ENCODE assay signal across 8 cellular contexts in the genomic region with DNA sequence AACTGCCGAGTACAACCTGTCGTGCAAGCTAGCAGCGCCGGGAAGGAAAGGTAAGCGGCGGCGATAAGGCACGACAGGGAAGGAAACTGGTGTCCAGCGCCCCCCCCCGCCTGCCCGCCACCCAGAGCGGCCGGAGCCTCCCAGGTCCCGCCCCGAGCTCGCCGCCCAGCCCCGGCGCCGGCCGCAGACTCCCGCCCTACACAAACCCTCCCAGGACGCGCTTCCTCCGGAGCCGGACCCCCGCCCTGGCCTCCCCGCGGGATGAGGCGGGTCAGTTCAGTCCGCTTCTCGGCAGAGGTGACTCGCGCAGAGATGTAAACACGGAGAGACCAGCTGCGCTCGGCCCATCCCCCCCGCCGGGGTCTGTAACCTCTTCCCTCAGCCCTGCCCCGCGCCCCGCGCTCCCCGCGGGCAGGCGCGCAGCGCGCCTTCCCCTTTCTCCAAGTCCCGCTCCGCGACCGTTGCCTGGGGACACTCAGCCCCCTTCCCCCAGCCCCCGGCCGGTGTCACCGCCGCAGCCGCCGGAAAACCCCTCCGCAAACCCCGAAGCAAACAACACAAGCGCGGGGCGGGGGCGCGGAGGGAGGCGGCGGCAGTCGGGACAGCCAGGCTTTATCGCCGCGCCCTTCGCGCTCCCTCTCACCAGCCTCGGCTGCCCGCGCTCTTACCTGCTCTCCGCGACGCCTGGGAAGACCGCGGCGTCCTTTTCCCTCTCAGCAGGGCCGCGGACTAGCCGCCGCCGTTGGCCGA. TPM values are rescaled to one million over a fixed set of nuclear protein-coding genes. Genes with fewer than 3 reads are reported as not detected.
A peak's percentile ranks its signal among the peaks of the same experiment; 100 is the strongest.
DNase-seq lines count a peak whose midpoint lies in the region; ATAC-seq and TF ChIP-seq lines count a peak whose summit lies in the region.

No MANE protein-coding gene starts in this region.

- no peaks in the 10 kb centered on the region for H3K36me3 Mint-ChIP-seq in activated T-cell treated with anti-CD3 and anti-CD28 coated beads, Interleukin-2, amount 50 U/mL, for 24 hours (ENCODE audit: low read depth)

- H3K27ac Mint-ChIP-seq in activated T-cell treated with anti-CD3 and anti-CD28 coated beads, Interleukin-2, amount 50 U/mL, for 24 hours, result peak overlapping the region; percentile 79

- H3K9me3 ChIP-seq in BE2C, result no peaks in the 10 kb centered on the region
- no peaks in the 10 kb centered on the region for H3K9me3 ChIP-seq in OCI-LY3 (ENCODE audit: insufficient read depth, low read length)
- H3K9me3 ChIP-seq in mucosa of stomach (ENCODE audit: control insufficient read depth, low read length), result no peaks in the 10 kb centered on the region

- H3K9ac ChIP-seq in OCI-LY3 (ENCODE audit: low read length) (peak overlapping the region; percentile 71), mucosa of stomach (ENCODE audit: low read length) (peak overlapping the region; percentile 93)

- peak overlapping the region; percentile 86 for H3K4me3 Mint-ChIP-seq in activated T-cell treated with anti-CD3 and anti-CD28 coated beads, Interleukin-2, amount 50 U/mL, for 24 hours

- H3K27me3 Mint-ChIP-seq in activated T-cell treated with anti-CD3 and anti-CD28 coated beads, Interleukin-2, amount 50 U/mL, for 24 hours, result peaks cover 13% of the 10 kb centered on the region

- H2AFZ ChIP-seq in OCI-LY3 (ENCODE audit: low read depth, low read length), result peak overlapping the region; percentile 60; the same call in 1 of the 2 replicates

- peak; percentile 17 for ATAC-seq in GM19372 (IDR thresholded peaks at IDR 0.05; ENCODE audit: low read depth, unreplicated experiment)
- ATAC-seq in HG03565 (IDR thresholded peaks at IDR 0.05; ENCODE audit: unreplicated experiment), result peak; percentile 11

- peak overlapping the region; percentile 69 for H3K27ac ChIP-seq in OCI-LY3 (ENCODE audit: low read length)

- peaks cover 32% of the 10 kb centered on the region for H3K4me1 Mint-ChIP-seq in activated T-cell treated with anti-CD3 and anti-CD28 coated beads, Interleukin-2, amount 50 U/mL, for 24 hours (ENCODE audit: low read depth)

- no peaks in the 10 kb centered on the region for H3K9me3 Mint-ChIP-seq in activated T-cell treated with anti-CD3 and anti-CD28 coated beads, Interleukin-2, amount 50 U/mL, for 24 hours

- H3K36me3 ChIP-seq in BE2C (no peaks in the 10 kb centered on the region), OCI-LY3 (replicated peaks; ENCODE audit: low read depth, low read length) (no peaks in the 10 kb centered on the region), mucosa of stomach (ENCODE audit: control insufficient read depth, insufficient read depth, low read length) (no peaks in the 10 kb centered on the region)

- peak; percentile 86 for DNase-seq in BE2C
- DNase-seq in activated T-cell treated with anti-CD3 and anti-CD28 coated beads, Interleukin-2, amount 50 U/mL, for 24 hours, result peak; percentile 78
- peak; percentile 85 to 91 for DNase-seq in erythroblast (lab: John Stamatoyannopoulos, UW)
- DNase-seq in stimulated activated CD8-positive, alpha-beta memory T cell treated with anti-CD3 and anti-CD28 coated beads, Interleukin-4, amount 100 ng/mL, for 48 hours, result peak; percentile 66

- H3K27me3 ChIP-seq in BE2C (no peaks in the 10 kb centered on the region), OCI-LY3 (ENCODE audit: low read depth, low read length) (no peaks in the 10 kb centered on the region), mucosa of stomach (ENCODE audit: control insufficient read depth, insufficient read depth, low read length) (no peaks in the 10 kb centered on the region)

- H3K79me2 ChIP-seq in OCI-LY3 (ENCODE audit: low read length), result peaks cover 43% of the 10 kb centered on the region

- TF ChIP-seq POLR2A in erythroblast (IDR thresholded peaks at IDR 0.05; ENCODE audit: low read length), result no peak

- H3K4me3 ChIP-seq in BE2C (ENCODE audit: low read depth, low read length), result peak overlapping the region; percentile 81
- peak overlapping the region; percentile 78 for H3K4me3 ChIP-seq in OCI-LY3 (ENCODE audit: low read length)
- peak overlapping the region; percentile 91 for H3K4me3 ChIP-seq in mucosa of stomach (ENCODE audit: low read length)

- H3K4me2 ChIP-seq in OCI-LY3 (ENCODE audit: low read length), result peak overlapping the region; percentile 67

- no peak for TF ChIP-seq CTCF in BE2C (IDR thresholded peaks at IDR 0.05; ENCODE audit: low read depth, low read length)
- no peak for TF ChIP-seq CTCF in OCI-LY3 (IDR thresholded peaks at IDR 0.05; ENCODE audit: low read depth, low read length)

- peaks cover 5% of the 10 kb centered on the region; the same call in 1 of the 2 replicates for H3K4me1 ChIP-seq in BE2C
- H3K4me1 ChIP-seq in OCI-LY3 (ENCODE audit: low read length), result peaks cover 25% of the 10 kb centered on the region
- peaks cover 6% of the 10 kb centered on the region for H3K4me1 ChIP-seq in mucosa of stomach (ENCODE audit: control insufficient read depth, insufficient read depth, low read length)

- H4K20me1 ChIP-seq in OCI-LY3 (ENCODE audit: insufficient read depth, low read length), result peaks cover 25% of the 10 kb centered on the region

RNA-seq across cellular contexts. Expression of gene ELF2, which starts 0.5 kb away (rescaled TPM):
- 14.0 TPM for polyA plus RNA-seq in BE2C (2012; ENCODE audit: insufficient read depth, insufficient read length, low read depth)

Comparison
In these comparisons a context has a peak if more than half of its experiments do, and no peak if none do; other contexts are left out.
1. Peak in every context shown above with its lines: DNase-seq, ATAC-seq, H3K4me3 ChIP-seq and H3K27ac ChIP-seq.